1 cellular context compared by ENCODE assay signal in the genomic region with DNA sequence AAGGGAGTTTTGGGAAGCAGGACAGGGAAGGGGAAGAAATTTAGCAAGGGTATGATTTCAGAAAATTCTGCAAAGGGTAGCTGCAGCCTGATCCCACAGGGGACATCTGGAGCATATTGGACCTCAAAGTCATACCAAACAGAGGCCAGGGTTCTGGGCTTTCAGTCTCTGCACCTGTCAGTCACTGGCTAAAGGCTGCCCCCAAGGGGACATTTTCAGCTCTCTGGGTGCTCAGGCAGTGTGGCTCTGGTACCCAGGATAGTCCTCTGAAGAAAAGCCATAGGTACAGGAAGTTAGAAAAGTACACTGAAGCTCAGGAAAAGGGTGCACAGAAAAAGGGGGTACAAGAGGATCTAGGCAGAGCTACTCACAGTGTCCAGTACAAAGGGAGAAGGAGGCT.
TF ChIP-seq lines count a peak whose summit lies in the region.

No MANE protein-coding gene starts in this region.

TF ChIP-seq in GM23338, 12 proteins besides CTCF, POLR2A, EP300 and RAD21 (continued from another document):
- TF ChIP-seq ZNF331 (CRISPR knock-in tag; IDR thresholded peaks at IDR 0.05; ENCODE audit: low read depth) (no peak), ZNF114 (CRISPR knock-in tag; IDR thresholded peaks at IDR 0.05) (no peak)
